In the genomic region with DNA sequence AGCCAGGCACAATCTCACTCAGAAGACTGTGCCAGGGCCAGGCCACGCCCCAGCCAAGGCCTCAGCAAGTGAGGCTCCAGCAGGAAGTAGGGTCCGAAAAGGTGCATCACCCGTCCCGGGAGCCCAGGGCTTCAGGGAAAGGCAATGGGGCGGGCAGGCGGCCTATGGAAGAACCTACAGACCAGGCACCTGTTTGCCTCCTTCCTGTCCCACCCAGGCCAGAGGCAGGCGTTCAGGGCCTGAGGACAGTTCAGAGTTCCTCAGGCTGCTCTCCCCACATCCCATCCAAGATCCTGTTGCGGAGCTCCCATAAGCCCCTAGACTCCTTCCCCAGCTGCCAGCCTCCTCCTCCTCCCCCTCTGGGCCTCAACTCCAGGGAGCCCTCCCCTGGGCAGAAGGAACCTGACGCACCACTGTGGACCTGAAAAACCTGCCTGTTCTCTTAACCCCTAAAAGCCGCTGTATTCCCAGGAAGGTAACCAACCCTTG, we compare ENCODE assay signal across 8 cellular contexts. TPM values are rescaled to one million over a fixed set of nuclear protein-coding genes. Genes with fewer than 3 reads are reported as not detected.
A peak's percentile ranks its signal among the peaks of the same experiment; 100 is the strongest.
DNase-seq lines count a peak whose midpoint lies in the region; ATAC-seq, FAIRE-seq and TF ChIP-seq lines count a peak whose summit lies in the region.

No MANE protein-coding gene starts in this region.

- H2BK12ac ChIP-seq in H1 (ENCODE audit: low read depth, low read length) = no peak overlapping the region

- H4K20me1 ChIP-seq in Loucy (ENCODE audit: insufficient read depth, low read length, poor library complexity, severe bottlenecking) (peaks cover 45% of the 10 kb centered on the region), H1 (replicated peaks in 1 of 2; ENCODE audit: control insufficient read depth in 1 of 2, insufficient read depth in 2 of 2, low read length in 2 of 2) (peaks cover 10 to 25% of the 10 kb centered on the region in 2 experiments)

- no peak overlapping the region for H3K18ac ChIP-seq in H1 (ENCODE audit: extremely low read depth, low read length)

- peak; percentile 59 for DNase-seq in SIG-M5 treated with dmso at 0.1 percent for 504 hours (lab: John Stamatoyannopoulos, UW; ENCODE audit: unreplicated experiment)
- DNase-seq in SIG-M5 (lab: John Stamatoyannopoulos, UW) = no peak
- no peak for DNase-seq in H1 (ENCODE audit: low read depth in 1 of 2, low spot score in 2 of 2)
- peak; percentile 36 for DNase-seq in renal cortical epithelial cell (ENCODE audit: low read depth)
- DNase-seq in GM10266 (ENCODE audit: extremely low spot score) = no peak
- DNase-seq in HuH-7.5 (ENCODE audit: low spot score) = no peak

- TF ChIP-seq EP300 in H1 (IDR thresholded peaks at IDR 0.05; ENCODE audit: borderline replicate concordance in 1 of 2, low read depth in 2 of 2, low read length in 2 of 2) = no peak

- 93% methylated on average over 10 of the region's 10 CpGs; no CpG with 5 or more reads in 1 of the 2 experiments for WGBS in H1 (ENCODE audit: extremely low coverage in 1 of 2, insufficient coverage in 1 of 2, insufficient read length in 1 of 2, insufficient replicate concordance in 2 of 2, low coverage in 1 of 2, low lambda C conversion rate in 2 of 2, missing lambda C conversion rate in 1 of 2), 2 experiments

- no peak overlapping the region for H3K23ac ChIP-seq in H1 (ENCODE audit: insufficient read length)

- TF ChIP-seq CTCF in Loucy (conservative IDR thresholded peaks at IDR 0.05; ENCODE audit: low read length) (no peak), H1 (IDR thresholded peaks at IDR 0.05; ENCODE audit: control extremely low read depth in 1 of 3, insufficient read depth in 1 of 3, low read depth in 1 of 3, low read length in 3 of 3) (no peak), GM10266 (IDR thresholded peaks at IDR 0.05; ENCODE audit: control insufficient read depth, insufficient read depth, low read depth, missing control alignments) (no peak)

- H2AK5ac ChIP-seq in H1 (ENCODE audit: low read depth, low read length) = 0 out of 2 replicates have a peak overlapping the region, but pooled peaks have one; percentile 27

- H3K56ac ChIP-seq in H1 (replicated peaks; ENCODE audit: insufficient read length, low read depth, low read length) = no peak overlapping the region

- no peak overlapping the region for H3K14ac ChIP-seq in H1 (ENCODE audit: insufficient read length)

- H3F3A ChIP-seq in Loucy (ENCODE audit: low read depth) = no peaks in the 10 kb centered on the region

- FAIRE-seq in H1 (lab: Jason Lieb, UNC) = no peak

- no peak for TF ChIP-seq POLR2A in H1 (IDR thresholded peaks at IDR 0.05; ENCODE audit: control extremely low read depth in 1 of 2, low read depth in 2 of 2, low read length in 2 of 2)

- H2BK120ac ChIP-seq in H1 (replicated peaks; ENCODE audit: low read depth, low read length) = no peak overlapping the region

- H3K27me3 ChIP-seq in Loucy (ENCODE audit: insufficient read depth, low read length, poor library complexity, severe bottlenecking) (no peaks in the 10 kb centered on the region), H1 (replicated peaks in 1 of 4; ENCODE audit: control insufficient read depth in 3 of 4, extremely low read depth in 1 of 4, insufficient read depth in 3 of 4, low read length in 3 of 4) (peaks cover 0 to 9% (median 6%) of the 10 kb centered on the region in 4 experiments; a peak in 5 of 7 replicates)

- no peak overlapping the region for H3K27ac ChIP-seq in H1 (ENCODE audit: low read depth, low read length)

- peaks cover 7% of the 10 kb centered on the region; the same call in 1 of the 2 replicates for H3K23me2 ChIP-seq in H1 (ENCODE audit: low read depth, low read length)

- POLR2A ChIA-PET in H1 (lab: Charles Lee; ENCODE audit: partially characterized antibody) = interaction anchor here (0.6 to 3.0 kb wide), 7 partner anchors 10 to 317 kb away, joined by 3 to 16 read pairs (median 4); no protein-coding TSS in a partner anchor

- peaks cover 17% of the 10 kb centered on the region for H3K79me1 ChIP-seq in H1 (ENCODE audit: low read depth, low read length)

- no peak overlapping the region for H3K4ac ChIP-seq in H1 (replicated peaks; ENCODE audit: insufficient read length, low read depth, low read length)

- peaks cover 42% of the 10 kb centered on the region for H3K4me1 ChIP-seq in Loucy (ENCODE audit: insufficient read depth, low read length, poor library complexity, severe bottlenecking)
- H3K4me1 ChIP-seq in H1 (replicated peaks in 1 of 4; ENCODE audit: control insufficient read depth in 3 of 4, insufficient read depth in 4 of 4, low read length in 3 of 4) = peaks cover 4 to 35% (median 26%) of the 10 kb centered on the region in 4 experiments

- no peak overlapping the region for H4K5ac ChIP-seq in H1 (ENCODE audit: insufficient read length, low read depth, low read length)

- H2AFZ ChIP-seq in Loucy (ENCODE audit: low read length) (no peak overlapping the region), H1 (ENCODE audit: low read length) (no peak overlapping the region)

- peak overlapping the region; percentile 4; the same call in 1 of the 2 replicates for H4K8ac ChIP-seq in H1 (ENCODE audit: extremely low read depth, insufficient read depth, low read length)

- H3K9me2 ChIP-seq in Loucy (replicated peaks; ENCODE audit: low read depth, low read length) = no peaks in the 10 kb centered on the region

- H3K9me3 ChIP-seq in Loucy (ENCODE audit: insufficient read depth, low read depth, low read length) (no peaks in the 10 kb centered on the region), H1 (ENCODE audit: insufficient read depth in 2 of 2, low read depth in 1 of 2, low read length in 1 of 2) (no peaks in the 10 kb centered on the region)

- H3K36me3 ChIP-seq in Loucy (ENCODE audit: insufficient read depth, low read length) (no peaks in the 10 kb centered on the region), H1 (ENCODE audit: control insufficient read depth in 2 of 4, insufficient read depth in 4 of 4, low read length in 3 of 4) (no peaks in the 10 kb centered on the region)

- ATAC-seq in HG02938 (IDR thresholded peaks at IDR 0.05; ENCODE audit: unreplicated experiment) = no peak

- peak overlapping the region; percentile 19; the same call in 1 of the 2 replicates for H2BK15ac ChIP-seq in H1 (ENCODE audit: low read length)

- no peak overlapping the region for H2BK5ac ChIP-seq in H1 (ENCODE audit: low read depth, low read length)

- H3K4me2 ChIP-seq in Loucy (ENCODE audit: low read depth, low read length, poor library complexity, severe bottlenecking) (peak overlapping the region; percentile 99), H1 (ENCODE audit: insufficient read depth in 1 of 2, low read depth in 2 of 2, low read length in 2 of 2) (no peak overlapping the region; a peak in 1 of 4 replicates)

- H3K79me2 ChIP-seq in Loucy (ENCODE audit: insufficient read depth, low read length) = peaks cover 84% of the 10 kb centered on the region
- H3K79me2 ChIP-seq in H1 (ENCODE audit: control insufficient read depth in 1 of 2, insufficient read depth in 2 of 2, low read length in 2 of 2) = peaks cover 21 to 60% of the 10 kb centered on the region in 2 experiments; a peak in 3 of 4 replicates

- H3K4me3 ChIP-seq in Loucy (ENCODE audit: low read length, poor library complexity, severe bottlenecking) (peak overlapping the region; percentile 78), H1 (ENCODE audit: extremely low read depth in 1 of 4, insufficient read depth in 2 of 4, low read depth in 3 of 4, low read length in 4 of 4) (no peak overlapping the region)

- peak overlapping the region; percentile 74 for H3K9ac ChIP-seq in Loucy (ENCODE audit: low read depth, low read length, poor library complexity, severe bottlenecking)
- no peak overlapping the region for H3K9ac ChIP-seq in H1 (replicated peaks in 1 of 4; ENCODE audit: extremely low read depth in 1 of 4, low read depth in 3 of 4, low read length in 3 of 4)

- TF ChIP-seq RAD21 in H1 (IDR thresholded peaks at IDR 0.05 in 1 of 2, conservative IDR thresholded peaks at IDR 0.05 in 1 of 2; ENCODE audit: low read depth in 2 of 2, low read length in 2 of 2) = no peak

- H2BK20ac ChIP-seq in H1 (ENCODE audit: low read length) = no peak overlapping the region

- no peak overlapping the region for H4K91ac ChIP-seq in H1 (replicated peaks; ENCODE audit: insufficient read length, low read length)

- CTCF ChIA-PET in H1 (lab: Charles Lee; ENCODE audit: partially characterized antibody) = interaction anchor here (0.9 to 5.8 kb wide), 8 partner anchors 9 to 139 kb away, joined by 3 to 62 read pairs (median 6); no protein-coding TSS in a partner anchor

TF ChIP-seq in H1, 55 proteins besides CTCF, POLR2A, EP300 and RAD21 (continues in another document):
- TF ChIP-seq CHD1 (IDR thresholded peaks at IDR 0.05; ENCODE audit: low read depth, low read length) (no peak), RFX5 (IDR thresholded peaks at IDR 0.05; ENCODE audit: borderline replicate concordance, low read depth, low read length) (no peak), SIN3A (conservative IDR thresholded peaks at IDR 0.05 in 1 of 2, IDR thresholded peaks at IDR 0.05 in 1 of 2; ENCODE audit: low read depth in 1 of 2, low read length in 2 of 2) (no peak), JUND (IDR thresholded peaks at IDR 0.05; ENCODE audit: low read length) (no peak), CEBPB (IDR thresholded peaks at IDR 0.05; ENCODE audit: low read depth, low read length) (no peak), SAP30 (IDR thresholded peaks at IDR 0.05; ENCODE audit: insufficient read depth, insufficient replicate concordance, low read length) (no peak), BRCA1 (IDR thresholded peaks at IDR 0.05; ENCODE audit: low read depth, low read length) (no peak)

RNA-seq across cellular contexts. Expression of a gene that starts 2.3 kb away (rescaled TPM):
- total RNA-seq in H1 (2021; fragmentation: NEBNext Ultra II Directional; extraction: Animal tissue kit (Norgen Biotek cat#: 25700)) = 93.6 and 98.6 TPM in 2 replicates
- polyA plus RNA-seq in H1 (2011; rRNA removed) = 33.6 and 46.8 TPM in 2 replicates
- polyA plus RNA-seq in H1 (2011; cell fraction: cytosol; rRNA removed) = 32.3 TPM
- polyA plus RNA-seq in H1 (2011; cell fraction: nucleus; rRNA removed) = 142 TPM
- 64.3 to 76.7 TPM (median 69.8 TPM) in 4 replicates for polyA plus RNA-seq in H1 (2012, experiment 1 of 2)
- 44.8 TPM for polyA plus RNA-seq in H1 (2012, experiment 2 of 2)
- polyA plus RNA-seq in H1 (2013, experiment 1 of 2) = 45.6 TPM
- polyA plus RNA-seq in H1 (2013, experiment 2 of 2) = 39.5 TPM
- 24.7 and 34.6 TPM in 2 replicates for polyA minus RNA-seq in H1 (2011; rRNA and poly(A)+ RNA removed)
- 32.9 TPM for polyA minus RNA-seq in H1 (2011; cell fraction: cytosol; rRNA and poly(A)+ RNA removed)
- 44.5 TPM for polyA minus RNA-seq in H1 (2011; cell fraction: nucleus; rRNA and poly(A)+ RNA removed)
- 55.4 and 115 TPM in 2 replicates for total RNA-seq in renal cortical epithelial cell

RNA-seq across cellular contexts. Expression of a gene that starts 40.2 kb away (rescaled TPM):
- total RNA-seq in H1 (2021; fragmentation: NEBNext Ultra II Directional; extraction: Animal tissue kit (Norgen Biotek cat#: 25700)) = 11.9 and 12.1 TPM in 2 replicates
- polyA plus RNA-seq in H1 (2011; rRNA removed) = 5.5 and 9.0 TPM in 2 replicates
- polyA plus RNA-seq in H1 (2011; cell fraction: cytosol; rRNA removed) = 5.5 TPM
- polyA plus RNA-seq in H1 (2011; cell fraction: nucleus; rRNA removed) = 11.0 TPM
- polyA plus RNA-seq in H1 (2012, experiment 1 of 2) = 9.2 to 11.7 TPM (median 11.1 TPM) in 4 replicates
- polyA plus RNA-seq in H1 (2012, experiment 2 of 2) = 12.5 TPM
- polyA plus RNA-seq in H1 (2013, experiment 1 of 2) = 8.5 TPM
- 8.3 TPM for polyA plus RNA-seq in H1 (2013, experiment 2 of 2)
- 4.7 and 10.4 TPM in 2 replicates for polyA minus RNA-seq in H1 (2011; rRNA and poly(A)+ RNA removed)
- polyA minus RNA-seq in H1 (2011; cell fraction: cytosol; rRNA and poly(A)+ RNA removed) = 6.5 TPM
- 4.9 TPM for polyA minus RNA-seq in H1 (2011; cell fraction: nucleus; rRNA and poly(A)+ RNA removed)
- total RNA-seq in renal cortical epithelial cell = not detected in 2 replicates

Comparison
In these comparisons a context has a peak if more than half of its experiments do, and no peak if none do; other contexts are left out.
1. DNase-seq: peak in SIG-M5 treated with dmso at 0.1 percent for 504 hours (single experiment) and renal cortical epithelial cell (single experiment); none in SIG-M5 (single experiment), H1 (0 of 2), GM10266 (single experiment) and HuH-7.5 (single experiment).
2. RNA of a gene that starts 40.2 kb away (total RNA-seq): 11.9 to 12.1 TPM in H1; not detected in renal cortical epithelial cell; every median in the first group is over 10 times any median in the second.